Comparison of ENCODE assay signal across 9 cellular contexts in the genomic region with DNA sequence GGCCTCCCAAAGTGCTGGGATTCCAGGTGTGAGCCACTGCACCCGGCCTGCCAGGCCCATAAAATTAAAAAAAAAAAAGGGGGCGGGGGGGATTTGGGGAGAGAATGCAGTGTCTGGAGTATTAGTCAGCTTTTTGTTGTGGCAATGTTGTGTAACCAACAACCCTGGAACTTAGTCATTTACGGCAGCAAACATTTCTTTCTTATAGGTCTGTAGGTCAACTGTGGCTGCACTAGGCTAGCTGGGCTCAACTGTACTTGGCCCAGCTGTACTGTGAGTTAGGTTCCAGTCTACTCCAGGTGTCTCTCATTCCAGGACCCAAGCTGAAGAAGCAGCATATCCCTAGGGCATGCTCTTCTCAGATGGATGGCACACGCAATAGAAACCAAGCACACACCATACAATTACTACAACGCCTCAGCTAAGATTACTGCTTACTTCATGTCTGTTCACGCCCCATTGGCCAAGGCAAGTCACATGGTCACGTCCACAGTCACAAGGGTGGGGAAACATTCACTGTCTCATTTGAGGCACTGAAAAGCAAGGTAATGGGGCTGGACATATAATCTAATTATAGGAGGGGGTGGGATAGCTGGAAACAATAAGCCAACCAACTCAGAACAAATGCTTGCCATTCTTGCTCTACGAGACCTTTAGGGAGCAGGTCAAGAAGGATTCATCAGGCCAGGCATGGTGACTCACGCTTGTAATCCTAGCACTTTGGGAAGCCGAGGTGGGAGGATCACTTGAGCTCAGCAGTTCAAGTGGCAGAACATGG. TPM values are rescaled to one million over a fixed set of nuclear protein-coding genes. Genes with fewer than 3 reads are reported as not detected.
DNase-seq lines count a peak whose midpoint lies in the region; ATAC-seq and TF ChIP-seq lines count a peak whose summit lies in the region.
"Had no signal": no experiment of that assay in that cellular context is flagged by ENCODE, and none has a peak within 500 bp of the region (broad histone marks: within the 10 kb centered on the region; RNA-seq: fewer than 3 reads in every experiment).

No MANE protein-coding gene starts in this region.

- BruUV-seq in HCT116 (replicated peaks; lab: Mats Ljungman, UMichigan), result no TSS peak

- CTCF ChIA-PET in HCT116 (lab: Charles Lee), result interaction anchor here (1.0 to 2.3 kb wide), 3 partner anchors 9 to 515 kb away, joined by 3 to 6 read pairs (median 3); a partner anchor contains a TSS

- H3K4me1 ChIP-seq in HCT116 (ENCODE audit: control insufficient read depth in 1 of 2, insufficient read depth in 2 of 2, low read length in 2 of 2) (peaks cover 12 to 33% of the 10 kb centered on the region in 2 experiments; a peak in 3 of 4 replicates), upper lobe of left lung (peaks cover 0 to 3% (median 0%) of the 10 kb centered on the region in 4 donors), tibial artery (peaks cover 0 to 15% (median 6%) of the 10 kb centered on the region in 4 donors)

- DNase-seq in HCT116 (ENCODE audit: low read depth, low spot score) (peak; percentile 72), NCI-H2227 treated with DMSO at 0.1 percent for 48 hours (lab: John Stamatoyannopoulos, UW) (peak; percentile 83), epithelial cell of esophagus (ENCODE audit: low read depth) (peak; percentile 90), renal cortical epithelial cell (ENCODE audit: low read depth) (peak; percentile 92), upper lobe of left lung (no peak), tibial artery (no peak)
- no peak for DNase-seq in stimulated activated CD4-positive, alpha-beta T cell treated with anti-CD3 and anti-CD28 coated beads, Interleukin-2, amount 100 ng/mL, for 48 hours
- DNase-seq: activated CD4-positive, alpha-beta T cell treated with anti-CD3 and anti-CD28 coated beads, Interleukin-2, amount 50 U/mL, for 48 hours; cerebellar nuclear complex had no signal

- no peaks in the 10 kb centered on the region for H4K20me1 ChIP-seq in HCT116 (ENCODE audit: insufficient read depth)

- peak overlapping the region; percentile 32 for H3K9ac ChIP-seq in HCT116 (ENCODE audit: low read length)

- peak overlapping the region in 1 of 2 experiments; percentile 18; a peak in 2 of 4 replicates for H3K4me3 ChIP-seq in HCT116 (replicated peaks in 1 of 2; ENCODE audit: low read depth in 1 of 2, low read length in 2 of 2)
- no peak overlapping the region for H3K4me3 ChIP-seq in epithelial cell of esophagus (ENCODE audit: low read length)
- H3K4me3 ChIP-seq in upper lobe of left lung, result no peak overlapping the region
- no peak overlapping the region for H3K4me3 ChIP-seq in tibial artery

- no peaks in the 10 kb centered on the region for H3K27me3 ChIP-seq in HCT116 (ENCODE audit: insufficient read depth, low read length)
- no peaks in the 10 kb centered on the region for H3K27me3 ChIP-seq in upper lobe of left lung
- no peaks in the 10 kb centered on the region for H3K27me3 ChIP-seq in tibial artery

- TF ChIP-seq POLR2A in HCT116 (IDR thresholded peaks at IDR 0.05; ENCODE audit: borderline replicate concordance, extremely low read depth, insufficient read depth, insufficient read length) (peak; percentile 52), upper lobe of left lung (IDR thresholded peaks at IDR 0.05) (no peak)

- H3K36me3 ChIP-seq in HCT116 (ENCODE audit: control insufficient read depth in 1 of 2, insufficient read depth in 2 of 2, low read length in 2 of 2) (no peaks in the 10 kb centered on the region), upper lobe of left lung (no peaks in the 10 kb centered on the region), tibial artery (no peaks in the 10 kb centered on the region)

- H3K4me2 ChIP-seq in HCT116 (ENCODE audit: low read length), result peak overlapping the region; percentile 62

- H3K79me2 ChIP-seq in HCT116 (ENCODE audit: insufficient read depth, low read length), result no peaks in the 10 kb centered on the region

- RAD21 ChIA-PET in HCT116 (lab: Charles Lee; ENCODE audit: low non-redundant PET in 1 of 2, low total read pairs in 2 of 2, uncharacterized antibody in 2 of 2, unreplicated experiment in 2 of 2), result interaction anchor here in 1 of 2 experiments (0.8 kb wide), 1 partner anchor 31 kb away, joined by 4 read pairs; no protein-coding TSS in a partner anchor

- H3K9me3 ChIP-seq in HCT116 (ENCODE audit: control insufficient read depth in 1 of 2, insufficient read depth in 1 of 2, low read depth in 1 of 2, low read length in 2 of 2) (no peaks in the 10 kb centered on the region), upper lobe of left lung (no peaks in the 10 kb centered on the region), tibial artery (no peaks in the 10 kb centered on the region)

- intact Hi-C loops in HCT116 (cut with micrococcal nuclease), result no loop called here
- intact Hi-C loops in tibial artery (cut with DNase I; ENCODE audit: low total_unique reads), result no loop called here

- peak; percentile 90 for ATAC-seq in HCT116
- no peak for ATAC-seq in upper lobe of left lung (ENCODE audit: low FRiP score in 2 of 2)

- no peak for TF ChIP-seq CTCF in HCT116 (IDR thresholded peaks at IDR 0.05 in 2 of 3, conservative IDR thresholded peaks at IDR 0.05 in 1 of 3; ENCODE audit: borderline replicate concordance in 1 of 3, insufficient read depth in 1 of 3, low read depth in 2 of 3, low read length in 2 of 3)
- no peak for TF ChIP-seq CTCF in epithelial cell of esophagus (IDR thresholded peaks at IDR 0.05; ENCODE audit: insufficient read depth, low read depth, low read length, missing control alignments)
- no peak for TF ChIP-seq CTCF in upper lobe of left lung (IDR thresholded peaks at IDR 0.05)
- TF ChIP-seq CTCF in tibial artery (IDR thresholded peaks at IDR 0.05), result no peak

- TF ChIP-seq RAD21 in HCT116 (IDR thresholded peaks at IDR 0.05; ENCODE audit: low read depth), result no peak

- no peak for TF ChIP-seq EP300 in upper lobe of left lung (IDR thresholded peaks at IDR 0.05)

- no peaks in the 10 kb centered on the region for H3K9me2 ChIP-seq in HCT116 (ENCODE audit: insufficient read depth)

- WGBS in upper lobe of left lung, 2 donors, result 82 to 87% methylated on average over 10 of the region's 10 CpGs

- POLR2A ChIA-PET in HCT116 (lab: Charles Lee), result interaction anchor here (0.6 to 1.2 kb wide), 9 partner anchors 8 to 442 kb away, joined by 3 to 5 read pairs (median 3); a partner anchor contains a TSS

- peak overlapping the region; percentile 59 for H2AFZ ChIP-seq in HCT116 (ENCODE audit: low read depth, low read length, poor library complexity, severe bottlenecking)

- peak overlapping the region; percentile 36 for H3K27ac ChIP-seq in HCT116 (ENCODE audit: low read depth, low read length)
- no peak overlapping the region for H3K27ac ChIP-seq in upper lobe of left lung
- no peak overlapping the region for H3K27ac ChIP-seq in tibial artery

TF ChIP-seq in HCT116, 20 proteins besides CTCF, POLR2A, EP300 and RAD21 (continues in another document):
- TF ChIP-seq ELF1 (IDR thresholded peaks at IDR 0.05; ENCODE audit: borderline replicate concordance, low read depth) (no peak), POLR2AphosphoS5 (IDR thresholded peaks at IDR 0.05; ENCODE audit: low read depth, low read length) (peak; percentile 33), EZH2phosphoT487 (IDR thresholded peaks at IDR 0.05; ENCODE audit: borderline replicate concordance) (no peak), ZNF274 (IDR thresholded peaks at IDR 0.05; ENCODE audit: low read depth, low read length) (no peak), SRF (IDR thresholded peaks at IDR 0.05; ENCODE audit: low read depth) (no peak), TCF7L2 (IDR thresholded peaks at IDR 0.05; ENCODE audit: borderline replicate concordance, extremely low read depth, insufficient read depth, insufficient read length) (no peak)
- TF ChIP-seq, protein P1, sequence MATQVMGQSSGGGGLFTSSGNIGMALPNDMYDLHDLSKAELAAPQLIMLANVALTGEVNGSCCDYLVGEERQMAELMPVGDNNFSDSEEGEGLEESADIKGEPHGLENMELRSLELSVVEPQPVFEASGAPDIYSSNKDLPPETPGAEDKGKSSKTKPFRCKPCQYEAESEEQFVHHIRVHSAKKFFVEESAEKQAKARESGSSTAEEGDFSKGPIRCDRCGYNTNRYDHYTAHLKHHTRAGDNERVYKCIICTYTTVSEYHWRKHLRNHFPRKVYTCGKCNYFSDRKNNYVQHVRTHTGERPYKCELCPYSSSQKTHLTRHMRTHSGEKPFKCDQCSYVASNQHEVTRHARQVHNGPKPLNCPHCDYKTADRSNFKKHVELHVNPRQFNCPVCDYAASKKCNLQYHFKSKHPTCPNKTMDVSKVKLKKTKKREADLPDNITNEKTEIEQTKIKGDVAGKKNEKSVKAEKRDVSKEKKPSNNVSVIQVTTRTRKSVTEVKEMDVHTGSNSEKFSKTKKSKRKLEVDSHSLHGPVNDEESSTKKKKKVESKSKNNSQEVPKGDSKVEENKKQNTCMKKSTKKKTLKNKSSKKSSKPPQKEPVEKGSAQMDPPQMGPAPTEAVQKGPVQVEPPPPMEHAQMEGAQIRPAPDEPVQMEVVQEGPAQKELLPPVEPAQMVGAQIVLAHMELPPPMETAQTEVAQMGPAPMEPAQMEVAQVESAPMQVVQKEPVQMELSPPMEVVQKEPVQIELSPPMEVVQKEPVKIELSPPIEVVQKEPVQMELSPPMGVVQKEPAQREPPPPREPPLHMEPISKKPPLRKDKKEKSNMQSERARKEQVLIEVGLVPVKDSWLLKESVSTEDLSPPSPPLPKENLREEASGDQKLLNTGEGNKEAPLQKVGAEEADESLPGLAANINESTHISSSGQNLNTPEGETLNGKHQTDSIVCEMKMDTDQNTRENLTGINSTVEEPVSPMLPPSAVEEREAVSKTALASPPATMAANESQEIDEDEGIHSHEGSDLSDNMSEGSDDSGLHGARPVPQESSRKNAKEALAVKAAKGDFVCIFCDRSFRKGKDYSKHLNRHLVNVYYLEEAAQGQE (IDR thresholded peaks at IDR 0.05; ENCODE audit: low read depth), result no peak

RNA-seq across cellular contexts. Expression of a gene that starts 10.4 kb away (rescaled TPM):
- 50.9 TPM for total RNA-seq in HCT116 (2021; ENCODE audit: unreplicated experiment)
- 46.0 and 47.4 TPM in 2 replicates for polyA plus RNA-seq in HCT116 (2012)
- 11.8 and 12.6 TPM in 2 replicates for total RNA-seq in renal cortical epithelial cell
- 10 to 100 TPM in 5 of 6 donors, 1 to 10 TPM in 1; 9.0 to 22.5 (median 16.3) TPM for total RNA-seq in upper lobe of left lung

RNA-seq across cellular contexts. Expression of a gene that starts 34.3 kb away (rescaled TPM):
- total RNA-seq in HCT116 (2021; ENCODE audit: unreplicated experiment), result 14.7 TPM
- polyA plus RNA-seq in HCT116 (2012), result 6.3 and 7.2 TPM in 2 replicates
- 8.9 and 18.4 TPM in 2 replicates for total RNA-seq in renal cortical epithelial cell
- total RNA-seq in upper lobe of left lung, result 10 to 100 TPM in 3 of 6 donors, 1 to 10 TPM in 3; 6.1 to 13.1 (median 9.7) TPM

RNA-seq across cellular contexts. Expression of a gene that starts 36.1 kb away (rescaled TPM):
- total RNA-seq in HCT116 (2021; ENCODE audit: unreplicated experiment) (39.8 TPM), renal cortical epithelial cell (12.5 and 25.2 TPM in 2 replicates), upper lobe of left lung (10 to 100 TPM; 41.7 to 67.1 (median 50.7) TPM)
- polyA plus RNA-seq in HCT116 (2012), result 22.8 and 26.2 TPM in 2 replicates

Comparison
In these comparisons a context has a peak if more than half of its experiments do, and no peak if none do; other contexts are left out.
1. DNase-seq: peak in HCT116 (single experiment), NCI-H2227 treated with DMSO at 0.1 percent for 48 hours (single experiment), epithelial cell of esophagus (single experiment) and renal cortical epithelial cell (single experiment); none in upper lobe of left lung (0 of 2), stimulated activated CD4-positive, alpha-beta T cell treated with anti-CD3 and anti-CD28 coated beads, Interleukin-2, amount 100 ng/mL, for 48 hours (0 of 2) and tibial artery (0 of 2).